ENCODE assay signal across 26 cellular contexts in genomic region chr6:157811476-157812173, GRCh38. TPM values are rescaled to one million over a fixed set of nuclear protein-coding genes. Genes with fewer than 3 reads are reported as not detected.
A peak's percentile ranks its signal among the peaks of the same experiment; 100 is the strongest.
DNase-seq lines count a peak whose midpoint lies in the region; ATAC-seq and TF ChIP-seq lines count a peak whose summit lies in the region.
"Had no signal": no experiment of that assay in that cellular context is flagged by ENCODE, and none has a peak within 500 bp of the region (broad histone marks: within the 10 kb centered on the region; RNA-seq: fewer than 3 reads in every experiment).

No MANE protein-coding gene starts in this region.

- no peak for DNase-seq in ascending aorta (ENCODE audit: low spot score in 2 of 2)
- DNase-seq in fibroblast of peridontal ligament (ENCODE audit: extremely low read depth): peak; percentile 45
- no peak for DNase-seq in activated T-cell treated with anti-CD3 and anti-CD28 coated beads, Interleukin-2, amount 50 U/mL, for 4 hours
- DNase-seq in NCI-H1105 treated with DMSO at 0.1 percent for 48 hours (lab: John Stamatoyannopoulos, UW): no peak
- DNase-seq: activated CD4-positive, alpha-beta T cell treated with anti-CD3 and anti-CD28 coated beads for 36 hours; activated naive CD4-positive, alpha-beta T cell treated with anti-CD3 and anti-CD28 coated beads for 36 hours; activated T-cell treated with anti-CD3 and anti-CD28 coated beads, Interleukin-2, amount 50 U/mL, for 48 hours; anterior cingulate cortex; DND-41; effector CD8-positive, alpha-beta T cell; left cardiac atrium; MM.1S; NCI-H1436 treated with DMSO at 0.1 percent for 48 hours; NCI-H2171; NCI-H69; spleen; stimulated activated CD4-positive, alpha-beta T cell treated with anti-CD3 and anti-CD28 coated beads, Interleukin-4, amount 100 ng/mL, for 4 hours; stomach; T1000; upper lobe of left lung had no signal

- H3K4me1 Mint-ChIP-seq in activated T-cell treated with anti-CD3 and anti-CD28 coated beads, Interleukin-2, amount 50 U/mL, for 4 hours (ENCODE audit: low read depth): peaks cover 32% of the 10 kb centered on the region

- peaks cover 14% of the 10 kb centered on the region for H3K9me3 Mint-ChIP-seq in activated T-cell treated with anti-CD3 and anti-CD28 coated beads, Interleukin-2, amount 50 U/mL, for 4 hours

- H3K9me3 ChIP-seq in ascending aorta: no peaks in the 10 kb centered on the region

- intact Hi-C loops in ascending aorta (cut with DNase I): no loop called here

- ATAC-seq in HG03139 (IDR thresholded peaks at IDR 0.05; ENCODE audit: unreplicated experiment): no peak
- no peak for ATAC-seq in GM21447 (IDR thresholded peaks at IDR 0.05; ENCODE audit: unreplicated experiment)
- no peak for ATAC-seq in activated T-cell treated with anti-CD3 and anti-CD28 coated beads, Interleukin-2, amount 50 U/mL, for 4 hours
- ATAC-seq: left cardiac atrium had no signal

- H3K36me3 ChIP-seq in ACC112 (ENCODE audit: insufficient read depth, low read length) (no peaks in the 10 kb centered on the region), ascending aorta (no peaks in the 10 kb centered on the region)
- H3K36me3 ChIP-seq: esophagus muscularis mucosa, spleen, stomach, upper lobe of left lung had no signal

- TF ChIP-seq RAD21 in Ishikawa (IDR thresholded peaks at IDR 0.05; ENCODE audit: low read depth): no peak

- H3K4me3 ChIP-seq in ACC112 (ENCODE audit: low read depth, low read length) (no peak overlapping the region), ascending aorta (no peak overlapping the region)
- H3K4me3 ChIP-seq: esophagus muscularis mucosa, spleen, stomach, upper lobe of left lung had no signal

- H2AFZ ChIP-seq in ACC112 (ENCODE audit: low read length, unreplicated experiment): peak overlapping the region; percentile 53

- TF ChIP-seq CTCF in ascending aorta (IDR thresholded peaks at IDR 0.05): no peak

- peaks cover 30% of the 10 kb centered on the region for H3K4me1 ChIP-seq in ACC112 (ENCODE audit: control insufficient read depth, insufficient read depth, low read length, unreplicated experiment)
- H3K4me1 ChIP-seq in ascending aorta: peaks cover 14 to 23% of the 10 kb centered on the region in 2 donors

- H3K36me3 Mint-ChIP-seq in activated T-cell treated with anti-CD3 and anti-CD28 coated beads, Interleukin-2, amount 50 U/mL, for 4 hours (ENCODE audit: insufficient read depth): no peaks in the 10 kb centered on the region

- H3K27me3 Mint-ChIP-seq in activated T-cell treated with anti-CD3 and anti-CD28 coated beads, Interleukin-2, amount 50 U/mL, for 4 hours (ENCODE audit: low read depth): no peaks in the 10 kb centered on the region
- H3K27me3 Mint-ChIP-seq: activated CD4-positive, alpha-beta T cell treated with anti-CD3 and anti-CD28 coated beads for 36 hours had no signal

- H3K4me3 Mint-ChIP-seq in activated T-cell treated with anti-CD3 and anti-CD28 coated beads, Interleukin-2, amount 50 U/mL, for 4 hours: no peak overlapping the region
- H3K4me3 Mint-ChIP-seq: activated CD4-positive, alpha-beta T cell treated with anti-CD3 and anti-CD28 coated beads for 36 hours; activated naive CD4-positive, alpha-beta T cell treated with anti-CD3 and anti-CD28 coated beads for 36 hours had no signal

- no peak for TF ChIP-seq EP300 in Ishikawa (IDR thresholded peaks at IDR 0.05; ENCODE audit: borderline replicate concordance)

- H3K27me3 ChIP-seq in ACC112 (ENCODE audit: insufficient read depth, low read length): no peaks in the 10 kb centered on the region
- H3K27me3 ChIP-seq in ascending aorta: no peaks in the 10 kb centered on the region
- H3K27me3 ChIP-seq: esophagus muscularis mucosa, spleen, stomach, upper lobe of left lung had no signal

- H3K27ac ChIP-seq in ACC112 (ENCODE audit: low read depth, low read length) (peak overlapping the region; percentile 94; the same call in 1 of the 2 replicates), ascending aorta (peak overlapping the region; percentile 79 to 81)
- H3K27ac ChIP-seq: esophagus muscularis mucosa, HL-60, spleen, stomach, upper lobe of left lung had no signal

- H3K79me2 ChIP-seq in ACC112 (ENCODE audit: control insufficient read depth, insufficient read depth, low read length, unreplicated experiment): no peaks in the 10 kb centered on the region

TF ChIP-seq in Ishikawa, 13 proteins besides CTCF, POLR2A, EP300 and RAD21:
- TF ChIP-seq ZBTB7A (IDR thresholded peaks at IDR 0.05; ENCODE audit: low read depth) (no peak), CREB1 (IDR thresholded peaks at IDR 0.05; ENCODE audit: low read depth) (no peak), FOXM1 (IDR thresholded peaks at IDR 0.05; ENCODE audit: borderline replicate concordance, low read depth) (no peak), CEBPB (IDR thresholded peaks at IDR 0.05) (no peak), YY1 (IDR thresholded peaks at IDR 0.05; ENCODE audit: low read depth) (no peak)
- TF ChIP-seq, protein P1, sequence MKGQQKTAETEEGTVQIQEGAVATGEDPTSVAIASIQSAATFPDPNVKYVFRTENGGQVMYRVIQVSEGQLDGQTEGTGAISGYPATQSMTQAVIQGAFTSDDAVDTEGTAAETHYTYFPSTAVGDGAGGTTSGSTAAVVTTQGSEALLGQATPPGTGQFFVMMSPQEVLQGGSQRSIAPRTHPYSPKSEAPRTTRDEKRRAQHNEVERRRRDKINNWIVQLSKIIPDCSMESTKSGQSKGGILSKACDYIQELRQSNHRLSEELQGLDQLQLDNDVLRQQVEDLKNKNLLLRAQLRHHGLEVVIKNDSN (IDR thresholded peaks at IDR 0.05): 0 out of 2 replicates have a peak, but pooled peaks have one; percentile 20
TF ChIP-seq in Ishikawa: peak in this region for 1.

RNA-seq across cellular contexts. Expression of gene SNX9, which starts 11.4 kb away (rescaled TPM):
- total RNA-seq in ascending aorta: 55.2 TPM
- total RNA-seq in activated T-cell treated with anti-CD3 and anti-CD28 coated beads, Interleukin-2, amount 50 U/mL, for 4 hours: 10 to 100 TPM; 39.0 to 52.5 (median 42.8) TPM
